31 cellular contexts compared by ENCODE assay signal in genomic region chr3:168860028-168860427, GRCh38.
"Had no signal": no experiment of that assay in that cellular context is flagged by ENCODE, and none has a peak within 500 bp of the region (broad histone marks: within the 10 kb centered on the region; RNA-seq: fewer than 3 reads in every experiment).

No MANE protein-coding gene starts in this region.

- H3K36me3 Mint-ChIP-seq: activated naive CD8-positive, alpha-beta T cell had no signal

- H3K27me3 ChIP-seq: esophagus muscularis mucosa, foreskin keratinocyte, gastrocnemius medialis had no signal

- H3K4me3 ChIP-seq: esophagus muscularis mucosa, gastrocnemius medialis, heart left ventricle had no signal

- H3K27ac Mint-ChIP-seq: activated CD4-positive, alpha-beta memory T cell treated with anti-CD3 and anti-CD28 coated beads, Interleukin-2, amount 10 ng/mL, durations not matched to agents 7 days and 5 days; activated CD4-positive, alpha-beta T cell treated with anti-CD3 and anti-CD28 coated beads, Interleukin-2, amount 10 ng/mL, durations not matched to agents 7 days and 5 days; activated naive CD8-positive, alpha-beta T cell; activated T-helper 17 cell treated with anti-CD3 and anti-CD28 coated beads, Interleukin-2, amount 50 U/mL, for 72 hours; effector memory CD8-positive, alpha-beta T cell; WTC11 had no signal

- ATAC-seq: activated T-cell treated with anti-CD3 and anti-CD28 coated beads, Interleukin-2, amount 50 U/mL, for 4 hours; activated T-helper 17 cell treated with anti-CD3 and anti-CD28 coated beads, Interleukin-2, amount 50 U/mL, for 72 hours; effector memory CD8-positive, alpha-beta T cell; foreskin keratinocyte; gastrocnemius medialis; heart left ventricle; WTC11 had no signal

- H3K27ac ChIP-seq: esophagus muscularis mucosa, foreskin keratinocyte, gastrocnemius medialis, heart left ventricle had no signal

- H3K4me3 Mint-ChIP-seq: activated CD4-positive, alpha-beta memory T cell treated with anti-CD3 and anti-CD28 coated beads, Interleukin-2, amount 10 ng/mL, durations not matched to agents 7 days and 5 days; activated CD4-positive, alpha-beta T cell treated with anti-CD3 and anti-CD28 coated beads, Interleukin-2, amount 10 ng/mL, durations not matched to agents 7 days and 5 days; activated naive CD8-positive, alpha-beta T cell; activated T-cell treated with anti-CD3 and anti-CD28 coated beads, Interleukin-2, amount 50 U/mL, for 4 hours; activated T-helper 17 cell treated with anti-CD3 and anti-CD28 coated beads, Interleukin-2, amount 50 U/mL, for 72 hours; effector memory CD8-positive, alpha-beta T cell; WTC11 had no signal

- H3K36me3 ChIP-seq: esophagus muscularis mucosa, gastrocnemius medialis, heart left ventricle had no signal

- H3K9me3 Mint-ChIP-seq: activated CD4-positive, alpha-beta memory T cell treated with anti-CD3 and anti-CD28 coated beads, Interleukin-2, amount 10 ng/mL, durations not matched to agents 7 days and 5 days; activated CD4-positive, alpha-beta T cell treated with anti-CD3 and anti-CD28 coated beads, Interleukin-2, amount 10 ng/mL, durations not matched to agents 7 days and 5 days; activated T-helper 17 cell treated with anti-CD3 and anti-CD28 coated beads, Interleukin-2, amount 50 U/mL, for 72 hours had no signal

- H3K27me3 Mint-ChIP-seq: activated CD4-positive, alpha-beta memory T cell treated with anti-CD3 and anti-CD28 coated beads, Interleukin-2, amount 10 ng/mL, durations not matched to agents 7 days and 5 days; activated CD4-positive, alpha-beta T cell treated with anti-CD3 and anti-CD28 coated beads, Interleukin-2, amount 10 ng/mL, durations not matched to agents 7 days and 5 days; effector memory CD8-positive, alpha-beta T cell had no signal

- H3K4me1 Mint-ChIP-seq: activated CD4-positive, alpha-beta memory T cell treated with anti-CD3 and anti-CD28 coated beads, Interleukin-2, amount 10 ng/mL, durations not matched to agents 7 days and 5 days; activated CD4-positive, alpha-beta T cell treated with anti-CD3 and anti-CD28 coated beads, Interleukin-2, amount 10 ng/mL, durations not matched to agents 7 days and 5 days; activated T-helper 17 cell treated with anti-CD3 and anti-CD28 coated beads, Interleukin-2, amount 50 U/mL, for 72 hours had no signal

- FAIRE-seq: astrocyte, colon had no signal

- H3K9me3 ChIP-seq: esophagus muscularis mucosa, gastrocnemius medialis had no signal

- DNase-seq: activated CD4-positive, alpha-beta memory T cell treated with anti-CD3 and anti-CD28 coated beads, Interleukin-2, amount 10 ng/mL, durations not matched to agents 7 days and 5 days; activated CD4-positive, alpha-beta T cell treated with anti-CD3 and anti-CD28 coated beads for 1 hour; activated CD4-positive, alpha-beta T cell treated with anti-CD3 and anti-CD28 coated beads for 4 hours; activated CD4-positive, alpha-beta T cell treated with anti-CD3 and anti-CD28 coated beads, Interleukin-2, amount 10 ng/mL, durations not matched to agents 7 days and 5 days; activated CD4-positive, alpha-beta T cell treated with anti-CD3 and anti-CD28 coated beads, Interleukin-2, amount 50 U/mL, for 4 hours; activated CD8-positive, alpha-beta memory T cell treated with anti-CD3 and anti-CD28 coated beads, Interleukin-2, amount 50 U/mL, for 48 hours; activated effector memory CD4-positive, alpha-beta T cell treated with Interleukin-2 at 50 U/mL for 16 hours; activated gamma-delta T cell treated with Interleukin-2 at 50 U/mL for 16 hours; activated naive CD4-positive, alpha-beta T cell treated with anti-CD3 and anti-CD28 coated beads, Interleukin-2, amount 50 U/mL, for 16 hours; activated naive CD4-positive, alpha-beta T cell treated with Interleukin-2 at 50 U/mL for 16 hours; activated T-cell treated with anti-CD3 and anti-CD28 coated beads for 4 hours; activated T-cell treated with anti-CD3 and anti-CD28 coated beads, Interleukin-2, amount 50 U/mL, for 4 hours; amniotic stem cell; anterior cingulate cortex; caudate nucleus; cortex of kidney; dermis blood vessel endothelial cell; effector CD4-positive, alpha-beta T cell; effector memory CD8-positive, alpha-beta T cell; erythroblast; foreskin keratinocyte; gastrocnemius medialis; glutamatergic neuron; heart left ventricle; T-helper 2 cell had no signal

- H3K4me1 ChIP-seq: foreskin keratinocyte, gastrocnemius medialis, heart left ventricle had no signal
